ENCODE assay signal across 8 cellular contexts in genomic region chr22:46122511-46122971, GRCh38. TPM values are rescaled to one million over a fixed set of nuclear protein-coding genes. Genes with fewer than 3 reads are reported as not detected.
DNase-seq lines count a peak whose midpoint lies in the region; ATAC-seq and TF ChIP-seq lines count a peak whose summit lies in the region.

No MANE protein-coding gene starts in this region.

- TF ChIP-seq CTCF in GM06990 (IDR thresholded peaks at IDR 0.05; ENCODE audit: insufficient read depth, low read length, poor library complexity, severe bottlenecking) (peak; percentile 92), coronary artery (IDR thresholded peaks at IDR 0.05) (peak; percentile 95), lung (IDR thresholded peaks at IDR 0.05; ENCODE audit: control extremely low read depth, extremely low read depth) (peak; percentile 87)

- H3K36me3 ChIP-seq in GM06990 (ENCODE audit: control insufficient read depth, insufficient read depth, low read length) (no peaks in the 10 kb centered on the region), lung (ENCODE audit: control insufficient read depth in 2 of 2, insufficient read depth in 2 of 2, low read length in 2 of 2) (no peaks in the 10 kb centered on the region)

- H3K27me3 ChIP-seq in GM06990 (replicated peaks; ENCODE audit: control insufficient read depth, insufficient read depth, low read length) = no peaks in the 10 kb centered on the region
- no peaks in the 10 kb centered on the region for H3K27me3 ChIP-seq in lung (ENCODE audit: control insufficient read depth, insufficient read depth)

- DNase-seq in GM06990 (ENCODE audit: extremely low read depth, insufficient read length) = peak; percentile 54
- peak; percentile 52 for DNase-seq in NCI-H146 (lab: John Stamatoyannopoulos, UW)
- DNase-seq in activated CD4-positive, alpha-beta T cell treated with anti-CD3 and anti-CD28 coated beads, Interleukin-2, amount 50 U/mL, for 1 hour = peak; percentile 68
- no peak for DNase-seq in coronary artery (ENCODE audit: low spot score)
- peak; percentile 77 for DNase-seq in lung (ENCODE audit: low spot score)
- DNase-seq in stimulated activated CD8-positive, alpha-beta memory T cell treated with anti-CD3 and anti-CD28 coated beads, Interleukin-15, amount 100 ng/mL, for 1 hour (ENCODE audit: low read depth) = peak; percentile 46

- WGBS in lung, 2 donors = 21 to 27% methylated on average over 20 to 24 of the region's 24 CpGs

- peaks cover 0 to 2% of the 10 kb centered on the region in 2 donors for H3K4me1 ChIP-seq in lung (ENCODE audit: control insufficient read depth in 2 of 2, insufficient read depth in 2 of 2, low read length in 2 of 2)

- H3K4me3 ChIP-seq in GM06990 (replicated peaks; ENCODE audit: low read depth, low read length) (no peak overlapping the region), coronary artery (peak overlapping the region; percentile 56), lung (no peak overlapping the region)

- H3K27ac ChIP-seq in coronary artery = no peak overlapping the region
- no peak overlapping the region for H3K27ac ChIP-seq in lung (ENCODE audit: low read depth in 1 of 2, low read length in 1 of 2)

- ATAC-seq in lung (ENCODE audit: insufficient read depth, low FRiP score) (peak; percentile 59), GM18870 (IDR thresholded peaks at IDR 0.05; ENCODE audit: unreplicated experiment) (no peak), GM19397 (IDR thresholded peaks at IDR 0.05; ENCODE audit: unreplicated experiment) (no peak)

- no peaks in the 10 kb centered on the region for H3K9me3 ChIP-seq in lung (ENCODE audit: control insufficient read depth in 2 of 2, insufficient read depth in 1 of 2, low read length in 1 of 2)

RNA-seq across cellular contexts. Expression of gene PPARA, which starts 27.8 kb away (rescaled TPM):
- total RNA-seq in lung = 10 to 100 TPM; 17.0 to 18.1 TPM
- 1 to 10 TPM; 4.4 to 5.0 TPM for polyA plus RNA-seq in lung
